ENCODE assay signal across 22 cellular contexts in genomic region chr21:43792406-43792805, GRCh38. TPM values are rescaled to one million over a fixed set of nuclear protein-coding genes. Genes with fewer than 3 reads are reported as not detected.
DNase-seq lines count a peak whose midpoint lies in the region; ATAC-seq and TF ChIP-seq lines count a peak whose summit lies in the region.
"Had no signal": no experiment of that assay in that cellular context is flagged by ENCODE, and none has a peak within 500 bp of the region (broad histone marks: within the 10 kb centered on the region; RNA-seq: fewer than 3 reads in every experiment).

No MANE protein-coding gene starts in this region.

- peaks cover 0 to 15% of the 10 kb centered on the region in 2 donors for H3K4me1 ChIP-seq in right atrium auricular region

- H3K4me1 Mint-ChIP-seq in WTC11 = peaks cover 11% of the 10 kb centered on the region
- H3K4me1 Mint-ChIP-seq in central memory CD8-positive, alpha-beta T cell = peaks cover 29% of the 10 kb centered on the region

- TF ChIP-seq CTCF in right atrium auricular region (IDR thresholded peaks at IDR 0.05) (no peak), WTC11 (IDR thresholded peaks at IDR 0.05) (no peak)

- H3K27me3 ChIP-seq in right atrium auricular region = no peaks in the 10 kb centered on the region
- H3K27me3 ChIP-seq: testis had no signal

- H3K27ac ChIP-seq in right atrium auricular region = no peak overlapping the region
- H3K27ac ChIP-seq: epithelial cell of prostate, testis had no signal

- H3K27me3 Mint-ChIP-seq in WTC11 (ENCODE audit: low read depth) = no peaks in the 10 kb centered on the region
- no peaks in the 10 kb centered on the region for H3K27me3 Mint-ChIP-seq in central memory CD8-positive, alpha-beta T cell
- H3K27me3 Mint-ChIP-seq: CD4-positive, alpha-beta memory T cell had no signal

- DNase-seq in Right ventricle myocardium inferior (ENCODE audit: missing footprints) (peak; percentile 45), right atrium auricular region (ENCODE audit: low spot score) (no peak), WTC11 (ENCODE audit: low spot score) (no peak)
- no peak for DNase-seq in central memory CD8-positive, alpha-beta T cell (ENCODE audit: low spot score in 2 of 2)
- DNase-seq: activated CD4-positive, alpha-beta T cell treated with anti-CD3 and anti-CD28 coated beads for 1 hour; activated naive CD4-positive, alpha-beta T cell treated with Interleukin-2 at 50 U/mL for 16 hours; CD4-positive, alpha-beta memory T cell; cerebellar nuclear complex; head of caudate nucleus; mammary epithelial cell; NCI-H1048; NCI-H187 treated with DMSO at 0.1 percent for 48 hours; NCI-H526 treated with DMSO at 0.1 percent for 48 hours; SIG-M5; small intestine; testis had no signal

- H3K36me3 Mint-ChIP-seq in WTC11 = peaks cover 59% of the 10 kb centered on the region
- H3K36me3 Mint-ChIP-seq in central memory CD8-positive, alpha-beta T cell (ENCODE audit: insufficient read depth) = peaks cover 39% of the 10 kb centered on the region

- H3K9me3 ChIP-seq in right atrium auricular region = no peaks in the 10 kb centered on the region
- H3K9me3 ChIP-seq: testis had no signal

- POLR2A ChIA-PET in WTC11 (lab: Charles Lee) = no interaction called here

- CTCF ChIA-PET in WTC11 (lab: Charles Lee) = no interaction called here

- ATAC-seq in Right ventricle myocardium inferior (no peak), WTC11 (no peak), GM18861 (IDR thresholded peaks at IDR 0.05; ENCODE audit: unreplicated experiment) (no peak), HG02571 (IDR thresholded peaks at IDR 0.05; ENCODE audit: unreplicated experiment) (no peak), HG03139 (IDR thresholded peaks at IDR 0.05; ENCODE audit: unreplicated experiment) (no peak)
- no peak for ATAC-seq in central memory CD8-positive, alpha-beta T cell (replicated peaks; ENCODE audit: extremely low read depth, poor library complexity, severe bottlenecking)
- ATAC-seq: HepG2, Panc1 had no signal

- no peaks in the 10 kb centered on the region for H3K9me3 Mint-ChIP-seq in WTC11
- H3K9me3 Mint-ChIP-seq in central memory CD8-positive, alpha-beta T cell = no peaks in the 10 kb centered on the region

- H3K36me3 ChIP-seq in right atrium auricular region = peaks cover 61% of the 10 kb centered on the region

- intact Hi-C loops in Right ventricle myocardium inferior (cut with DNase I) = no loop called here

- H3K27ac Mint-ChIP-seq in WTC11 = no peak overlapping the region
- H3K27ac Mint-ChIP-seq in central memory CD8-positive, alpha-beta T cell (ENCODE audit: low read depth) = peak overlapping the region; percentile 19

- no peak overlapping the region for H3K4me3 ChIP-seq in right atrium auricular region
- H3K4me3 ChIP-seq: testis had no signal

- H3K4me3 Mint-ChIP-seq in WTC11 = peak overlapping the region; percentile 32; the same call in 1 of the 2 replicates
- peak overlapping the region; percentile 25 for H3K4me3 Mint-ChIP-seq in central memory CD8-positive, alpha-beta T cell

TF ChIP-seq in WTC11, 78 proteins besides CTCF, POLR2A, EP300 and RAD21:
- TF ChIP-seq ZNF416 (CRISPR knock-in tag; IDR thresholded peaks at IDR 0.05) (no peak), RELA (CRISPR knock-in tag; IDR thresholded peaks at IDR 0.05; ENCODE audit: borderline replicate concordance) (no peak), SP1 (CRISPR knock-in tag; conservative IDR thresholded peaks at IDR 0.05) (no peak), HMGA2 (CRISPR knock-in tag; IDR thresholded peaks at IDR 0.05) (no peak), ZNF138 (CRISPR knock-in tag; conservative IDR thresholded peaks at IDR 0.05) (no peak), CBFB (CRISPR knock-in tag; IDR thresholded peaks at IDR 0.05; ENCODE audit: low read depth) (no peak), NR3C1 (CRISPR knock-in tag; conservative IDR thresholded peaks at IDR 0.05; ENCODE audit: low read depth) (no peak), ETV6 (CRISPR knock-in tag; IDR thresholded peaks at IDR 0.05) (no peak), PREB (CRISPR knock-in tag; IDR thresholded peaks at IDR 0.05; ENCODE audit: borderline replicate concordance) (no peak), ZNF219 (CRISPR knock-in tag; IDR thresholded peaks at IDR 0.05; ENCODE audit: borderline replicate concordance) (no peak), ZNF232 (CRISPR knock-in tag; IDR thresholded peaks at IDR 0.05) (no peak), CDX4 (CRISPR knock-in tag; IDR thresholded peaks at IDR 0.05; ENCODE audit: borderline replicate concordance) (no peak), FOXK1 (CRISPR knock-in tag; IDR thresholded peaks at IDR 0.05) (no peak), ATF6 (CRISPR knock-in tag; IDR thresholded peaks at IDR 0.05) (no peak), MXD4 (CRISPR knock-in tag; IDR thresholded peaks at IDR 0.05; ENCODE audit: borderline replicate concordance) (no peak), KAT7 (CRISPR knock-in tag; IDR thresholded peaks at IDR 0.05; ENCODE audit: borderline replicate concordance) (no peak), EMX1 (CRISPR knock-in tag; IDR thresholded peaks at IDR 0.05) (no peak), NR1H2 (CRISPR knock-in tag; IDR thresholded peaks at IDR 0.05) (no peak), FOXJ3 (CRISPR knock-in tag; IDR thresholded peaks at IDR 0.05; ENCODE audit: borderline replicate concordance) (no peak)

RNA-seq across cellular contexts. Expression of gene RRP1, which starts 3.0 kb away (rescaled TPM):
- total RNA-seq in Right ventricle myocardium inferior = 10.1 TPM
- total RNA-seq in right atrium auricular region = 1 to 10 TPM; 5.7 to 10.0 TPM
- total RNA-seq in WTC11 (2021) = 45.0 to 53.0 TPM (median 45.9 TPM) in 3 replicates

RNA-seq across cellular contexts. Expression of gene CSTB, which starts 16.3 kb away (rescaled TPM):
- total RNA-seq in Right ventricle myocardium inferior = 44.1 TPM
- total RNA-seq in right atrium auricular region = 1 to 10 TPM; 8.3 to 8.4 TPM
- 35.2 to 38.6 TPM (median 36.1 TPM) in 3 replicates for total RNA-seq in WTC11 (2021)
